In genomic region chr11:111851636-111852035, GRCh38 we compare ENCODE assay signal across 13 cellular contexts. TPM values are rescaled to one million over a fixed set of nuclear protein-coding genes. Genes with fewer than 3 reads are reported as not detected.
DNase-seq lines count a peak whose midpoint lies in the region; ATAC-seq, FAIRE-seq and TF ChIP-seq lines count a peak whose summit lies in the region.
"Had no signal": no experiment of that assay in that cellular context is flagged by ENCODE, and none has a peak within 500 bp of the region (broad histone marks: within the 10 kb centered on the region; RNA-seq: fewer than 3 reads in every experiment).

No MANE protein-coding gene starts in this region.

- H3K4me3 Mint-ChIP-seq in activated CD4-positive, alpha-beta T cell treated with anti-CD3 and anti-CD28 coated beads, Interleukin-2, amount 10 ng/mL, durations not matched to agents 24 days and 14 days: no peak overlapping the region
- H3K4me3 Mint-ChIP-seq: memory B cell had no signal

- intact Hi-C loops in IMR-90 (cut with micrococcal nuclease): no loop called here
- intact Hi-C loops in activated CD4-positive, alpha-beta T cell treated with anti-CD3 and anti-CD28 coated beads, Interleukin-2, amount 10 ng/mL, durations not matched to agents 24 days and 14 days (cut with micrococcal nuclease): no loop called here
- intact Hi-C loops in cardiac septum (cut with DNase I): no loop called here

- H3K36me3 Mint-ChIP-seq in activated CD4-positive, alpha-beta T cell treated with anti-CD3 and anti-CD28 coated beads, Interleukin-2, amount 10 ng/mL, durations not matched to agents 24 days and 14 days (ENCODE audit: low read depth): peaks cover 45% of the 10 kb centered on the region

- no peak for FAIRE-seq in D721Med (lab: Jason Lieb, UNC)
- FAIRE-seq: colon had no signal

- no peak overlapping the region for H3K23ac ChIP-seq in IMR-90 (ENCODE audit: low read depth, low read length)

- H3K4ac ChIP-seq in IMR-90 (ENCODE audit: low read depth, low read length): no peak overlapping the region

- H3K9me3 Mint-ChIP-seq in activated CD4-positive, alpha-beta T cell treated with anti-CD3 and anti-CD28 coated beads, Interleukin-2, amount 10 ng/mL, durations not matched to agents 24 days and 14 days: no peaks in the 10 kb centered on the region
- H3K9me3 Mint-ChIP-seq: memory B cell had no signal

- H3K4me2 ChIP-seq in IMR-90 (ENCODE audit: low read depth, low read length): no peak overlapping the region

- no peak overlapping the region for H3K14ac ChIP-seq in IMR-90 (replicated peaks; ENCODE audit: low read depth, low read length)

- H3K18ac ChIP-seq in IMR-90 (ENCODE audit: low read depth, low read length): no peak overlapping the region

- no peak overlapping the region for H4K8ac ChIP-seq in IMR-90 (ENCODE audit: low read depth in 2 of 2, low read length in 2 of 2)

- no peak overlapping the region for H3K56ac ChIP-seq in IMR-90 (ENCODE audit: extremely low read depth, insufficient read depth, low read length)

- peaks cover 3% of the 10 kb centered on the region; the same call in 1 of the 2 replicates for H3K9me1 ChIP-seq in IMR-90 (ENCODE audit: insufficient read depth, low read length)

- H3K27ac ChIP-seq in IMR-90 (ENCODE audit: insufficient read depth, low read length): no peak overlapping the region
- H3K27ac ChIP-seq: vagina had no signal

- no peak for DNase-seq in D721Med (ENCODE audit: insufficient read length, low spot score)
- DNase-seq in IMR-90: peak; percentile 35
- DNase-seq in left lobe of liver (ENCODE audit: low spot score): no peak
- no peak for DNase-seq in SKM-1 treated with dmso at 0.1 percent for 144 hours (lab: John Stamatoyannopoulos, UW; ENCODE audit: unreplicated experiment)
- DNase-seq in activated CD4-positive, alpha-beta T cell treated with anti-CD3 and anti-CD28 coated beads, Interleukin-2, amount 10 ng/mL, durations not matched to agents 24 days and 14 days: no peak
- no peak for DNase-seq in cardiac septum (ENCODE audit: low spot score)
- DNase-seq: NCI-H187; stimulated activated CD4-positive, alpha-beta T cell treated with anti-CD3 and anti-CD28 coated beads, Interleukin-1b, Interleukin-23, amount 100 ng/mL, for 48 hours had no signal

- CTCF ChIA-PET in IMR-90 (lab: Yijun Ruan, JAX): interaction anchor here (0.7 to 1.1 kb wide), 4 partner anchors 10 to 247 kb away, joined by 3 to 4 read pairs (median 3); no protein-coding TSS in a partner anchor

- ATAC-seq in IMR-90 (ENCODE audit: low read depth) (peak; percentile 59), left lobe of liver (peak; percentile 88), HG02642 (IDR thresholded peaks at IDR 0.05; ENCODE audit: poor library complexity, unreplicated experiment) (no peak)

- no peak overlapping the region for H4K91ac ChIP-seq in IMR-90 (ENCODE audit: insufficient read depth, low read depth, low read length)

- POLR2A ChIA-PET in IMR-90 (lab: Charles Lee; ENCODE audit: unreplicated experiment): no interaction called here

- dilution Hi-C loops in IMR-90 (cut with HindIII; ENCODE audit: low sequenced_read_pairs, unreplicated experiment): no loop called here

- H2BK5ac ChIP-seq in IMR-90 (ENCODE audit: low read depth, low read length, poor library complexity, severe bottlenecking): no peak overlapping the region

- no peak overlapping the region for H2BK15ac ChIP-seq in IMR-90 (ENCODE audit: low read depth, low read length)

- peaks cover 5% of the 10 kb centered on the region for H3K4me1 ChIP-seq in IMR-90 (ENCODE audit: control insufficient read depth, insufficient read depth, low read length)
- H3K4me1 ChIP-seq: vagina had no signal

- no peak overlapping the region for H2AK5ac ChIP-seq in IMR-90 (ENCODE audit: low read depth, low read length)

- no peak overlapping the region for H4K5ac ChIP-seq in IMR-90 (ENCODE audit: low read depth, low read length)

- TF ChIP-seq POLR2A in IMR-90 (IDR thresholded peaks at IDR 0.05; ENCODE audit: low read depth, low read length): no peak

- H3K4me3 ChIP-seq in IMR-90 (ENCODE audit: insufficient read depth, low read depth, low read length) (no peak overlapping the region), WI38 (ENCODE audit: low read depth, low read length) (no peak overlapping the region)
- H3K4me3 ChIP-seq: vagina had no signal

- no peaks in the 10 kb centered on the region for H4K20me1 ChIP-seq in IMR-90 (ENCODE audit: insufficient read depth, low read length)

- peaks cover 7% of the 10 kb centered on the region for H3K36me3 ChIP-seq in IMR-90 (ENCODE audit: control insufficient read depth, insufficient read depth, low read length)

- no peak overlapping the region for H2AK9ac ChIP-seq in IMR-90 (replicated peaks; ENCODE audit: low read depth, low read length, poor library complexity)

- no peak overlapping the region for H3K27ac Mint-ChIP-seq in activated CD4-positive, alpha-beta T cell treated with anti-CD3 and anti-CD28 coated beads, Interleukin-2, amount 10 ng/mL, durations not matched to agents 24 days and 14 days
- H3K27ac Mint-ChIP-seq: memory B cell had no signal

- no peaks in the 10 kb centered on the region for H3K9me3 ChIP-seq in IMR-90 (ENCODE audit: control insufficient read depth, insufficient read depth, low read length)
- H3K9me3 ChIP-seq: vagina had no signal

- no peak overlapping the region for H2BK120ac ChIP-seq in IMR-90 (ENCODE audit: low read depth, low read length)

- in situ Hi-C loops in IMR-90 (cut with MboI; ENCODE audit: low sequenced_read_pairs): no loop called here

- BruUV-seq in IMR-90 (replicated peaks; lab: Mats Ljungman, UMichigan): no TSS peak

- H2BK20ac ChIP-seq in IMR-90 (ENCODE audit: low read depth, low read length): no peak overlapping the region

- peak; percentile 50 for TF ChIP-seq RAD21 in IMR-90 (IDR thresholded peaks at IDR 0.05; ENCODE audit: low read length)

- H2AFZ ChIP-seq in IMR-90 (replicated peaks; ENCODE audit: low read length, poor library complexity): no peak overlapping the region

- H3K4me1 Mint-ChIP-seq in activated CD4-positive, alpha-beta T cell treated with anti-CD3 and anti-CD28 coated beads, Interleukin-2, amount 10 ng/mL, durations not matched to agents 24 days and 14 days: peaks cover 2% of the 10 kb centered on the region
- H3K4me1 Mint-ChIP-seq: memory B cell had no signal

- no peaks in the 10 kb centered on the region for H3K27me3 Mint-ChIP-seq in activated CD4-positive, alpha-beta T cell treated with anti-CD3 and anti-CD28 coated beads, Interleukin-2, amount 10 ng/mL, durations not matched to agents 24 days and 14 days
- H3K27me3 Mint-ChIP-seq: memory B cell had no signal

- no peaks in the 10 kb centered on the region for H3K27me3 ChIP-seq in IMR-90 (ENCODE audit: control insufficient read depth, insufficient read depth, low read length)
- H3K27me3 ChIP-seq: vagina had no signal

- H3K9ac ChIP-seq in IMR-90 (ENCODE audit: low read depth, low read length): no peak overlapping the region

- TF ChIP-seq CTCF in D721Med (IDR thresholded peaks at IDR 0.05; ENCODE audit: insufficient read depth, missing control alignments): peak; percentile 47
- TF ChIP-seq CTCF in IMR-90 (conservative IDR thresholded peaks at IDR 0.05; ENCODE audit: low read depth, low read length): peak; percentile 53
- peak; percentile 30; the same call in 1 of the 2 replicates for TF ChIP-seq CTCF in WI38 (IDR thresholded peaks at IDR 0.05; ENCODE audit: low read depth, low read length)

- H3K79me1 ChIP-seq in IMR-90 (ENCODE audit: low read depth in 1 of 2, low read length in 2 of 2): no peaks in the 10 kb centered on the region; a peak in 1 of 4 replicates

TF ChIP-seq in IMR-90, 13 proteins besides CTCF, POLR2A, EP300 and RAD21:
- TF ChIP-seq RCOR1 (IDR thresholded peaks at IDR 0.05; ENCODE audit: insufficient replicate concordance, low read length): no peak
- peak; percentile 30; the same call in 1 of the 2 replicates for TF ChIP-seq SMC3 (IDR thresholded peaks at IDR 0.05; ENCODE audit: low read depth, low read length)
- TF ChIP-seq FOS (IDR thresholded peaks at IDR 0.05; ENCODE audit: low read depth, low read length): no peak
TF ChIP-seq in IMR-90: peak in this region for 1.

RNA-seq across cellular contexts. Expression of gene ALG9, which starts 19.7 kb away (rescaled TPM):
- total RNA-seq in IMR-90 (2012; rRNA removed) (35.7 and 44.7 TPM in 2 replicates), left lobe of liver (15.0 TPM), cardiac septum (16.2 TPM)
- polyA plus RNA-seq in IMR-90 (2012; rRNA removed): 18.2 and 20.7 TPM in 2 replicates
- polyA plus RNA-seq in IMR-90 (2012; cell fraction: cytosol; rRNA removed): 7.4 and 10.6 TPM in 2 replicates
- polyA plus RNA-seq in IMR-90 (2012; cell fraction: nucleus; rRNA removed; ENCODE audit: low replicate concordance): 10.9 and 48.7 TPM in 2 replicates
- total RNA-seq in activated CD4-positive, alpha-beta T cell treated with anti-CD3 and anti-CD28 coated beads, Interleukin-2, amount 10 ng/mL, durations not matched to agents 24 days and 14 days: 32.6 and 32.9 TPM in 2 replicates

RNA-seq across cellular contexts. Expression of gene FDXACB1, which starts 27.3 kb away (rescaled TPM):
- total RNA-seq in IMR-90 (2012; rRNA removed) (3.0 and 3.3 TPM in 2 replicates), left lobe of liver (0.70 TPM), cardiac septum (0.73 TPM)
- 1.3 and 1.7 TPM in 2 replicates for polyA plus RNA-seq in IMR-90 (2012; rRNA removed)
- 0.51 and 0.83 TPM in 2 replicates for polyA plus RNA-seq in IMR-90 (2012; cell fraction: cytosol; rRNA removed)
- polyA plus RNA-seq in IMR-90 (2012; cell fraction: nucleus; rRNA removed; ENCODE audit: low replicate concordance): 0.48 and 1.6 TPM in 2 replicates
- total RNA-seq in activated CD4-positive, alpha-beta T cell treated with anti-CD3 and anti-CD28 coated beads, Interleukin-2, amount 10 ng/mL, durations not matched to agents 24 days and 14 days: 8.8 and 10.0 TPM in 2 replicates
- total RNA-seq: vagina had no signal

RNA-seq across cellular contexts. Expression of gene CFAP68, which starts 27.7 kb away (rescaled TPM):
- total RNA-seq in IMR-90 (2012; rRNA removed): 8.9 and 10.2 TPM in 2 replicates
- 17.0 and 19.9 TPM in 2 replicates for polyA plus RNA-seq in IMR-90 (2012; rRNA removed)
- 12.8 and 19.3 TPM in 2 replicates for polyA plus RNA-seq in IMR-90 (2012; cell fraction: cytosol; rRNA removed)
- 1.6 and 6.8 TPM in 2 replicates for polyA plus RNA-seq in IMR-90 (2012; cell fraction: nucleus; rRNA removed; ENCODE audit: low replicate concordance)
- 12.5 TPM for total RNA-seq in left lobe of liver
- total RNA-seq in activated CD4-positive, alpha-beta T cell treated with anti-CD3 and anti-CD28 coated beads, Interleukin-2, amount 10 ng/mL, durations not matched to agents 24 days and 14 days: 22.6 and 25.5 TPM in 2 replicates
- 27.8 TPM for total RNA-seq in cardiac septum

RNA-seq across cellular contexts. Expression of gene CRYAB, which starts 59.9 kb away (rescaled TPM):
- total RNA-seq in IMR-90 (2012; rRNA removed) (3.9 and 6.5 TPM in 2 replicates), left lobe of liver (4.8 TPM), cardiac septum (8,606 TPM)
- polyA plus RNA-seq in IMR-90 (2012; rRNA removed): 16.5 and 19.5 TPM in 2 replicates
- polyA plus RNA-seq in IMR-90 (2012; cell fraction: cytosol; rRNA removed): 12.3 and 25.3 TPM in 2 replicates
- 4.3 and 6.7 TPM in 2 replicates for polyA plus RNA-seq in IMR-90 (2012; cell fraction: nucleus; rRNA removed; ENCODE audit: low replicate concordance)
- total RNA-seq in activated CD4-positive, alpha-beta T cell treated with anti-CD3 and anti-CD28 coated beads, Interleukin-2, amount 10 ng/mL, durations not matched to agents 24 days and 14 days: not detected in 2 replicates
